In genomic region chr3:105352976-105353375, GRCh38 we compare ENCODE assay signal across 24 cellular contexts. TPM values are rescaled to one million over a fixed set of nuclear protein-coding genes. Genes with fewer than 3 reads are reported as not detected.
DNase-seq lines count a peak whose midpoint lies in the region; ATAC-seq, FAIRE-seq and TF ChIP-seq lines count a peak whose summit lies in the region.
"Had no signal": no experiment of that assay in that cellular context is flagged by ENCODE, and none has a peak within 500 bp of the region (broad histone marks: within the 10 kb centered on the region; RNA-seq: fewer than 3 reads in every experiment).

No MANE protein-coding gene starts in this region.

- no peaks in the 10 kb centered on the region for H4K20me1 ChIP-seq in astrocyte (ENCODE audit: insufficient read depth, low read length)
- H4K20me1 ChIP-seq: BLaER1 had no signal

- H3K36me3 Mint-ChIP-seq in astrocyte (ENCODE audit: low read depth, unreplicated experiment), result no peaks in the 10 kb centered on the region
- H3K36me3 Mint-ChIP-seq in effector memory CD8-positive, alpha-beta T cell (ENCODE audit: insufficient read depth), result no peaks in the 10 kb centered on the region
- H3K36me3 Mint-ChIP-seq: activated naive CD4-positive, alpha-beta T cell treated with anti-CD3 and anti-CD28 coated beads, Interleukin-2, amount 10 ng/mL, durations not matched to agents 7 days and 5 days; memory B cell had no signal

- POLR2A ChIA-PET in HEK293T (lab: Yijun Ruan, JAX), result no interaction called here

- no peak overlapping the region for H2AFZ ChIP-seq in astrocyte (ENCODE audit: low read depth, low read length)

- H3K9me3 ChIP-seq in astrocyte (ENCODE audit: insufficient read depth, low read depth, low read length), result no peaks in the 10 kb centered on the region
- H3K9me3 ChIP-seq: esophagus squamous epithelium, pancreas, SJCRH30 had no signal

- H3K4me1 ChIP-seq in astrocyte (ENCODE audit: insufficient read depth, low read length), result peaks cover 29% of the 10 kb centered on the region
- H3K4me1 ChIP-seq: BLaER1, esophagus squamous epithelium, pancreas had no signal

- H3K4me2 ChIP-seq in astrocyte (ENCODE audit: low read length), result peak overlapping the region; percentile 85
- H3K4me2 ChIP-seq: BLaER1 had no signal

- peak; percentile 48 for DNase-seq in SIG-M5 treated with dmso at 0.1 percent for 504 hours (lab: John Stamatoyannopoulos, UW; ENCODE audit: unreplicated experiment)
- no peak for DNase-seq in SIG-M5 (lab: John Stamatoyannopoulos, UW)
- no peak for DNase-seq in astrocyte (ENCODE audit: low read depth)
- DNase-seq in iris pigment epithelial cell (ENCODE audit: low read depth), result peak; percentile 88
- DNase-seq in activated effector memory CD4-positive, alpha-beta T cell treated with anti-CD3 and anti-CD28 coated beads, Interleukin-2, amount 50 U/mL, for 16 hours, result no peak
- DNase-seq in COR-L47 (lab: John Stamatoyannopoulos, UW), result no peak
- no peak for DNase-seq in effector memory CD8-positive, alpha-beta T cell
- DNase-seq in HEK293T (ENCODE audit: extremely low spot score), result no peak
- DNase-seq: activated CD8-positive, alpha-beta memory T cell treated with anti-CD3 and anti-CD28 coated beads for 24 hours; activated naive CD4-positive, alpha-beta T cell treated with anti-CD3 and anti-CD28 coated beads, Interleukin-2, amount 10 ng/mL, durations not matched to agents 7 days and 5 days; activated T-cell treated with anti-CD3 and anti-CD28 coated beads, Interleukin-2, amount 50 U/mL, for 24 hours; esophagus squamous epithelium; left cardiac atrium; naive B cell; NCI-H146; NCI-H526; SJCRH30; stimulated activated CD4-positive, alpha-beta T cell treated with anti-CD3 and anti-CD28 coated beads, Interleukin-15, amount 100 ng/mL, for 24 hours; T-helper 1 cell had no signal

- CTCF ChIA-PET in HEK293T (lab: Yijun Ruan, JAX), result no interaction called here

- H3K27ac ChIP-seq in astrocyte (ENCODE audit: low read depth, low read length), result peak overlapping the region; percentile 86
- H3K27ac ChIP-seq: BLaER1, esophagus squamous epithelium, SJCRH30 had no signal

- ATAC-seq in effector memory CD8-positive, alpha-beta T cell (replicated peaks), result no peak

- no peaks in the 10 kb centered on the region for H3K36me3 ChIP-seq in astrocyte (ENCODE audit: insufficient read depth, low read length)
- H3K36me3 ChIP-seq: BLaER1, esophagus squamous epithelium, pancreas, SJCRH30 had no signal

- H3K27ac Mint-ChIP-seq in astrocyte (ENCODE audit: unreplicated experiment), result no peak overlapping the region
- no peak overlapping the region for H3K27ac Mint-ChIP-seq in effector memory CD8-positive, alpha-beta T cell
- H3K27ac Mint-ChIP-seq: activated naive CD4-positive, alpha-beta T cell treated with anti-CD3 and anti-CD28 coated beads, Interleukin-2, amount 10 ng/mL, durations not matched to agents 7 days and 5 days; activated T-cell treated with anti-CD3 and anti-CD28 coated beads, Interleukin-2, amount 50 U/mL, for 24 hours; memory B cell had no signal

- no peaks in the 10 kb centered on the region for H3K27me3 Mint-ChIP-seq in astrocyte (ENCODE audit: low read depth, unreplicated experiment)
- peaks cover 30% of the 10 kb centered on the region in 2 donors for H3K27me3 Mint-ChIP-seq in effector memory CD8-positive, alpha-beta T cell

- H3K79me2 ChIP-seq in astrocyte (ENCODE audit: insufficient read depth, low read length), result no peaks in the 10 kb centered on the region

- H3K9ac ChIP-seq in astrocyte (ENCODE audit: low read length), result no peak overlapping the region
- H3K9ac ChIP-seq: BLaER1 had no signal

- no peak for FAIRE-seq in astrocyte (lab: Jason Lieb, UNC)
- FAIRE-seq: D721Med, pancreas had no signal

- H3K4me1 Mint-ChIP-seq in astrocyte (ENCODE audit: low read depth, unreplicated experiment), result peaks cover 43% of the 10 kb centered on the region
- H3K4me1 Mint-ChIP-seq in effector memory CD8-positive, alpha-beta T cell (ENCODE audit: low read depth in 2 of 2), result peaks cover 0 to 3% of the 10 kb centered on the region in 2 donors

- H3K27me3 ChIP-seq in astrocyte (ENCODE audit: insufficient read depth, low read length), result no peaks in the 10 kb centered on the region
- H3K27me3 ChIP-seq: BLaER1, pancreas, SJCRH30 had no signal

- H3K4me3 Mint-ChIP-seq in astrocyte (ENCODE audit: unreplicated experiment), result no peak overlapping the region
- no peak overlapping the region for H3K4me3 Mint-ChIP-seq in effector memory CD8-positive, alpha-beta T cell
- H3K4me3 Mint-ChIP-seq: activated naive CD4-positive, alpha-beta T cell treated with anti-CD3 and anti-CD28 coated beads, Interleukin-2, amount 10 ng/mL, durations not matched to agents 7 days and 5 days had no signal

- TF ChIP-seq CTCF in astrocyte (IDR thresholded peaks at IDR 0.05; ENCODE audit: insufficient read depth, low read depth, low read length), result no peak

- no peak overlapping the region for H3K4me3 ChIP-seq in astrocyte (ENCODE audit: insufficient read depth, low read depth, low read length)
- H3K4me3 ChIP-seq: BLaER1, SJCRH30 had no signal

- peaks cover 3% of the 10 kb centered on the region for H3K9me3 Mint-ChIP-seq in astrocyte (ENCODE audit: unreplicated experiment)
- H3K9me3 Mint-ChIP-seq in effector memory CD8-positive, alpha-beta T cell, result no peaks in the 10 kb centered on the region
- H3K9me3 Mint-ChIP-seq: activated naive CD4-positive, alpha-beta T cell treated with anti-CD3 and anti-CD28 coated beads, Interleukin-2, amount 10 ng/mL, durations not matched to agents 7 days and 5 days; activated T-cell treated with anti-CD3 and anti-CD28 coated beads, Interleukin-2, amount 50 U/mL, for 24 hours; H9; memory B cell had no signal

TF ChIP-seq in HEK293T, 16 proteins besides CTCF, POLR2A, EP300 and RAD21:
- TF ChIP-seq ZNF384 (IDR thresholded peaks at IDR 0.05) (no peak), L3MBTL2 (conservative IDR thresholded peaks at IDR 0.05) (no peak), ARNT (IDR thresholded peaks at IDR 0.05) (no peak), CTBP1 (IDR thresholded peaks at IDR 0.05; ENCODE audit: borderline replicate concordance) (no peak), SP1 (IDR thresholded peaks at IDR 0.05) (no peak), NFRKB (IDR thresholded peaks at IDR 0.05) (no peak), LEF1 (IDR thresholded peaks at IDR 0.05; ENCODE audit: borderline replicate concordance) (no peak), HDGF (IDR thresholded peaks at IDR 0.05; ENCODE audit: borderline replicate concordance) (no peak), BHLHE40 (IDR thresholded peaks at IDR 0.05; ENCODE audit: borderline replicate concordance) (no peak), FOXA1 (IDR thresholded peaks at IDR 0.05) (no peak), FOXK2 (IDR thresholded peaks at IDR 0.05) (no peak), ELF4 (IDR thresholded peaks at IDR 0.05) (no peak), TARDBP (IDR thresholded peaks at IDR 0.05) (no peak), FOXM1 (IDR thresholded peaks at IDR 0.05; ENCODE audit: borderline replicate concordance) (no peak), SUZ12 (IDR thresholded peaks at IDR 0.05) (no peak)
- TF ChIP-seq, protein P1, sequence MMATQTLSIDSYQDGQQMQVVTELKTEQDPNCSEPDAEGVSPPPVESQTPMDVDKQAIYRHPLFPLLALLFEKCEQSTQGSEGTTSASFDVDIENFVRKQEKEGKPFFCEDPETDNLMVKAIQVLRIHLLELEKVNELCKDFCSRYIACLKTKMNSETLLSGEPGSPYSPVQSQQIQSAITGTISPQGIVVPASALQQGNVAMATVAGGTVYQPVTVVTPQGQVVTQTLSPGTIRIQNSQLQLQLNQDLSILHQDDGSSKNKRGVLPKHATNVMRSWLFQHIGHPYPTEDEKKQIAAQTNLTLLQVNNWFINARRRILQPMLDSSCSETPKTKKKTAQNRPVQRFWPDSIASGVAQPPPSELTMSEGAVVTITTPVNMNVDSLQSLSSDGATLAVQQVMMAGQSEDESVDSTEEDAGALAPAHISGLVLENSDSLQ (IDR thresholded peaks at IDR 0.05), result no peak

RNA-seq across cellular contexts. Expression of gene ALCAM, which starts 13.7 kb away (rescaled TPM):
- total RNA-seq in astrocyte, result 137 and 154 TPM in 2 replicates

Comparison
In these comparisons a context has a peak if more than half of its experiments do, and no peak if none do; other contexts are left out.
1. DNase-seq: peak in SIG-M5 treated with dmso at 0.1 percent for 504 hours (single experiment) and iris pigment epithelial cell (single experiment); none in SIG-M5 (single experiment), astrocyte (single experiment), activated effector memory CD4-positive, alpha-beta T cell treated with anti-CD3 and anti-CD28 coated beads, Interleukin-2, amount 50 U/mL, for 16 hours (single experiment), COR-L47 (single experiment), effector memory CD8-positive, alpha-beta T cell (0 of 3) and HEK293T (single experiment).